In the genomic region with DNA sequence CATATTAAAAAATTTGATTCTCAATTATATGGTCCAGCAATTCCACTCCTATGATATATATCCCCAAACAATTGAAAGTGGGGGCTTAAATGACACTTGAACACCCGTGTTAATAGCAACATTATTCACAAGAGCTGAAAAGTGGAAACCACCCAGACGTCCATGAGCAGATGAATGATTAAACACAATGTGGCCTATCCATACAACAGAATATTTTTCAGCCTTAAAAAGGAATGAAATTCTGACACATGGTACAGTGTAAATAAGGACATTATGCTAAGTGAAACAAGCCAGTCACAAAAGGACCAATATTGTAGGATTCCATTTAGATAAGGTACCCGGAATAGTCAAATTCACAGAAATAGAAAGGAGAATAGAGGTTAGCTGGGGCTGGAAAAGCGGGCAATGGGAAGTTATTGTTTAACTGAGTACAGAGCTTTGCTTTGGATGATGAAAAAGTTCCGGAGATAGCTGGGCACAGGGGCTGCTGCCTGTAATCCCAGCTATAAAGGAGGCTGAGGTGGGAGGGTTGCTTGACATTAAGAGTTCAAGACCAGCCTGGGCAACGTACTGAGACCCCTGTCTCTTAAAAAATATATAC, we compare ENCODE assay signal across 7 cellular contexts. TPM values are rescaled to one million over a fixed set of nuclear protein-coding genes. Genes with fewer than 3 reads are reported as not detected.
DNase-seq lines count a peak whose midpoint lies in the region; ATAC-seq and TF ChIP-seq lines count a peak whose summit lies in the region.
"Not testable (repeated sequence)": the region's sequence is repeated elsewhere in the genome, so short reads cannot be mapped to it uniquely, and the experiment has no call there.

No MANE protein-coding gene starts in this region.

- H4K20me1 ChIP-seq in hepatocyte (ENCODE audit: insufficient read depth, poor library complexity, severe bottlenecking) = not testable (repeated sequence)

- not testable (repeated sequence) for H2AFZ ChIP-seq in hepatocyte

- intact Hi-C loops in Caco-2 (cut with micrococcal nuclease; ENCODE audit: unreplicated experiment) = not testable (repeated sequence)

- H3K4me2 ChIP-seq in hepatocyte = not testable (repeated sequence)

- not testable (repeated sequence) for H3K4me3 Mint-ChIP-seq in Caco-2 (ENCODE audit: unreplicated experiment); WTC11; nephron
- peak overlapping the region; percentile 54 for H3K4me3 Mint-ChIP-seq in type B pancreatic cell

- CTCF ChIA-PET in Caco-2 (lab: Charles Lee); WTC11 (lab: Charles Lee): not testable (repeated sequence)

- not testable (repeated sequence) for H3K36me3 ChIP-seq in Caco-2 (ENCODE audit: control insufficient read depth, insufficient read depth, low read length); hepatocyte (replicated peaks; ENCODE audit: insufficient read depth, low read depth)

- H3K27ac Mint-ChIP-seq in Caco-2 (ENCODE audit: unreplicated experiment) (peak overlapping the region; percentile 51), WTC11 (0 out of 2 replicates have a peak overlapping the region, but pooled peaks have one; percentile 19), nephron (peak overlapping the region; percentile 35 to 89 (median 37)), type B pancreatic cell (peak overlapping the region; percentile 71)

- POLR2A ChIA-PET in Caco-2 (lab: Charles Lee) = interaction anchor here (1.2 kb wide), 1 partner anchor 75 kb away, joined by 3 read pairs; no protein-coding TSS in a partner anchor
- POLR2A ChIA-PET in WTC11 (lab: Charles Lee) = not testable (repeated sequence)

- not testable (repeated sequence) for H3K27ac ChIP-seq in hepatocyte

- not testable (repeated sequence) for H3K27me3 ChIP-seq in Caco-2 (replicated peaks; ENCODE audit: control insufficient read depth, insufficient read depth, low read length); hepatocyte

- H3K4me1 Mint-ChIP-seq in Caco-2 (ENCODE audit: low read depth, unreplicated experiment) = peaks cover 15% of the 10 kb centered on the region
- peaks cover 11% of the 10 kb centered on the region for H3K4me1 Mint-ChIP-seq in WTC11
- H3K4me1 Mint-ChIP-seq in nephron; type B pancreatic cell (ENCODE audit: unreplicated experiment): not testable (repeated sequence)

- not testable (repeated sequence) for DNase-seq in Caco-2; WTC11 (ENCODE audit: low spot score); left lobe of liver (ENCODE audit: low spot score); type B pancreatic cell (ENCODE audit: extremely low spot score, unreplicated experiment)
- peak; percentile 26 for DNase-seq in hepatocyte (ENCODE audit: low spot score)

- TF ChIP-seq RAD21 in Ishikawa (IDR thresholded peaks at IDR 0.05; ENCODE audit: low read depth) = not testable (repeated sequence)

- not testable (repeated sequence) for H3K4me1 ChIP-seq in Caco-2; hepatocyte (ENCODE audit: insufficient read depth)

- not testable (repeated sequence) for H3K79me2 ChIP-seq in hepatocyte

- H3K9me3 ChIP-seq in Caco-2; hepatocyte (ENCODE audit: low read depth): not testable (repeated sequence)

- H3K27me3 Mint-ChIP-seq in Caco-2 (ENCODE audit: insufficient read depth, unreplicated experiment); WTC11 (ENCODE audit: low read depth); nephron (ENCODE audit: low read depth); type B pancreatic cell: not testable (repeated sequence)

- not testable (repeated sequence) for H3K9me2 ChIP-seq in hepatocyte (replicated peaks; ENCODE audit: insufficient read depth)

- not testable (repeated sequence) for BruUV-seq in Caco-2 (replicated peaks; lab: Mats Ljungman, UMichigan)

- 70% methylated on average over 6 of the region's 6 CpGs for WGBS in hepatocyte (ENCODE audit: low lambda C conversion rate, missing lambda C conversion rate)

- not testable (repeated sequence) for H3K9me3 Mint-ChIP-seq in Caco-2 (ENCODE audit: unreplicated experiment); WTC11; nephron; type B pancreatic cell

- H3K36me3 Mint-ChIP-seq in Caco-2 (ENCODE audit: insufficient read depth, unreplicated experiment) (peaks cover 90% of the 10 kb centered on the region), WTC11 (peaks cover 38% of the 10 kb centered on the region), type B pancreatic cell (peaks cover 10% of the 10 kb centered on the region)
- not testable (repeated sequence) for H3K36me3 Mint-ChIP-seq in nephron (ENCODE audit: low read depth)

- peak; percentile 21; the same call in 1 of the 2 replicates for TF ChIP-seq EP300 in Ishikawa (IDR thresholded peaks at IDR 0.05; ENCODE audit: borderline replicate concordance)

- ATAC-seq in WTC11 = not testable (repeated sequence)
- ATAC-seq in left lobe of liver = peak; percentile 80

- not testable (repeated sequence) for H3K4me3 ChIP-seq in Caco-2 (ENCODE audit: low read depth, low read length); hepatocyte

- TF ChIP-seq CTCF in Caco-2 (IDR thresholded peaks at IDR 0.05; ENCODE audit: insufficient read depth in 1 of 2, low read depth in 1 of 2, low read length in 1 of 2, severe bottlenecking in 1 of 2, unreplicated experiment in 1 of 2); WTC11 (IDR thresholded peaks at IDR 0.05); hepatocyte (IDR thresholded peaks at IDR 0.05; ENCODE audit: poor library complexity); nephron (IDR thresholded peaks at IDR 0.05; ENCODE audit: unreplicated experiment in 3 of 3); type B pancreatic cell (conservative IDR thresholded peaks at IDR 0.05): not testable (repeated sequence)

TF ChIP-seq in Ishikawa, 13 proteins besides CTCF, POLR2A, EP300 and RAD21:
- TF ChIP-seq TCF12 (IDR thresholded peaks at IDR 0.05; ENCODE audit: low read depth) = 0 out of 2 replicates have a peak, but pooled peaks have one; percentile 47
- TF ChIP-seq NFIC (IDR thresholded peaks at IDR 0.05) = peak; percentile 62

RNA-seq across cellular contexts. Expression of gene FAAP24, which starts 31.5 kb away (rescaled TPM):
- 9.6 and 12.0 TPM in 2 replicates for total RNA-seq in Caco-2 (2022)
- 5.2 to 6.2 TPM (median 5.3 TPM) in 3 replicates for total RNA-seq in WTC11 (2021)
- 1.5 and 3.5 TPM in 2 replicates for total RNA-seq in hepatocyte
- 3.6 and 4.5 TPM in 2 replicates for polyA plus RNA-seq in hepatocyte
- 1.1 TPM for total RNA-seq in left lobe of liver
- total RNA-seq in type B pancreatic cell (ENCODE audit: low replicate concordance) = 4.3 and 4.5 TPM in 2 replicates

RNA-seq across cellular contexts. Expression of gene CEP89, which starts 31.8 kb away (rescaled TPM):
- total RNA-seq in Caco-2 (2022) = 14.5 and 17.3 TPM in 2 replicates
- total RNA-seq in WTC11 (2021) = 21.1 to 22.5 TPM (median 21.6 TPM) in 3 replicates
- total RNA-seq in hepatocyte = 8.1 and 12.1 TPM in 2 replicates
- polyA plus RNA-seq in hepatocyte = 16.4 and 16.6 TPM in 2 replicates
- 4.6 TPM for total RNA-seq in left lobe of liver
- total RNA-seq in type B pancreatic cell (ENCODE audit: low replicate concordance) = 29.1 and 37.7 TPM in 2 replicates

Comparison
In these comparisons a context has a peak if more than half of its experiments do, and no peak if none do; other contexts are left out.
1. H3K27ac Mint-ChIP-seq: peak in every context shown above with its lines; median percentile 71 in type B pancreatic cell; 51 in Caco-2; 37 in nephron; 19 in WTC11.